21 cellular contexts compared by ENCODE assay signal in the genomic region with DNA sequence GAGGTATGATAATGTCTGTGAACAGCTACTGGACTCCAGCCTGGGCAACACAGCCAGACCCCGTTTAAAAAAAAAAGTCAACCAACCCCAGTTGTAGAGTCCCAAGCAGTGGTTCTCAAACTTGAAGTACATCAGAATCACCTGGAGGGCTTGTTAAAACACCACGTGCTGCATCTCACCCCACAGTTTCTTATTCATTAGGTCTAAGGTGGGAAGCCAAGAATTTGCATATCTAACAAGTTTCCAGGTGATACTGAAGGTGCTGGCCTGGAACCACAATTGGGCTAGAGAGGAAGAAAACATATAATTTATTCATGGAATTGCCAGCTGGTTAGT. TPM values are rescaled to one million over a fixed set of nuclear protein-coding genes. Genes with fewer than 3 reads are reported as not detected.
DNase-seq lines count a peak whose midpoint lies in the region; ATAC-seq and TF ChIP-seq lines count a peak whose summit lies in the region.
"Had no signal": no experiment of that assay in that cellular context is flagged by ENCODE, and none has a peak within 500 bp of the region (broad histone marks: within the 10 kb centered on the region; RNA-seq: fewer than 3 reads in every experiment).

No MANE protein-coding gene starts in this region.

- no peak for TF ChIP-seq POLR2A in thyroid gland (IDR thresholded peaks at IDR 0.05)

- no peak for TF ChIP-seq CTCF in HFFc6 (IDR thresholded peaks at IDR 0.05)
- TF ChIP-seq CTCF in nephron (IDR thresholded peaks at IDR 0.05; ENCODE audit: unreplicated experiment in 3 of 3) = no peak
- TF ChIP-seq CTCF in thyroid gland (IDR thresholded peaks at IDR 0.05) = no peak

- no peaks in the 10 kb centered on the region for H3K9me3 ChIP-seq in thyroid gland

- H3K27ac ChIP-seq in thyroid gland = peak overlapping the region in 2 of 3 donors; percentile 93 to 94

- intact Hi-C loops in thyroid gland (cut with DNase I) = no loop called here

- 33 to 43% methylated on average over 2 of the region's 2 CpGs for WGBS in thyroid gland, 2 donors

- H3K4me1 Mint-ChIP-seq in HFFc6 (ENCODE audit: low read depth) = peaks cover 66% of the 10 kb centered on the region
- peaks cover 35% of the 10 kb centered on the region for H3K4me1 Mint-ChIP-seq in activated T-helper 17 cell treated with anti-CD3 and anti-CD28 coated beads, Interleukin-2, amount 50 U/mL, for 72 hours
- peaks cover 72% of the 10 kb centered on the region for H3K4me1 Mint-ChIP-seq in nephron

- H3K36me3 ChIP-seq in thyroid gland = no peaks in the 10 kb centered on the region

- H3K4me3 ChIP-seq in thyroid gland (replicated peaks in 1 of 3) = no peak overlapping the region
- H3K4me3 ChIP-seq: GM12878 had no signal

- no peak for ATAC-seq in activated T-helper 17 cell treated with anti-CD3 and anti-CD28 coated beads, Interleukin-2, amount 50 U/mL, for 72 hours (replicated peaks)
- ATAC-seq in left lobe of liver (no peak), GM18873 (IDR thresholded peaks at IDR 0.05; ENCODE audit: low FRiP score, unreplicated experiment) (no peak), HG03432 (IDR thresholded peaks at IDR 0.05; ENCODE audit: unreplicated experiment) (no peak)
- ATAC-seq: activated CD4-positive, CD25-positive, alpha-beta regulatory T cell treated with anti-CD3 and anti-CD28 coated beads, Interleukin-2, amount 50 U/mL, for 24 hours; GM12878; natural killer cell treated with Interleukin-12 subunit alpha and Interleukin-12 subunit beta and Interleukin-15 and Interleukin-18, amount 100 ng/mL, for 72 hours had no signal

- H3K4me1 ChIP-seq in thyroid gland = peaks cover 34 to 48% of the 10 kb centered on the region in 2 donors

- H3K36me3 Mint-ChIP-seq in HFFc6 (ENCODE audit: low read depth) = no peaks in the 10 kb centered on the region; the same call in 1 of the 2 replicates
- no peaks in the 10 kb centered on the region for H3K36me3 Mint-ChIP-seq in activated T-helper 17 cell treated with anti-CD3 and anti-CD28 coated beads, Interleukin-2, amount 50 U/mL, for 72 hours (ENCODE audit: low read depth)
- H3K36me3 Mint-ChIP-seq in nephron (ENCODE audit: low read depth) = peaks cover 4% of the 10 kb centered on the region
- H3K36me3 Mint-ChIP-seq: natural killer cell treated with Interleukin-12 subunit alpha and Interleukin-12 subunit beta and Interleukin-15 and Interleukin-18, amount 100 ng/mL, for 72 hours had no signal

- no peaks in the 10 kb centered on the region for H3K27me3 ChIP-seq in thyroid gland

- peak overlapping the region; percentile 99 for H3K27ac Mint-ChIP-seq in HFFc6
- peak overlapping the region; percentile 8 for H3K27ac Mint-ChIP-seq in activated T-helper 17 cell treated with anti-CD3 and anti-CD28 coated beads, Interleukin-2, amount 50 U/mL, for 72 hours
- peak overlapping the region; percentile 95 to 96 (median 95) for H3K27ac Mint-ChIP-seq in nephron
- H3K27ac Mint-ChIP-seq: natural killer cell treated with Interleukin-12 subunit alpha and Interleukin-12 subunit beta and Interleukin-15 and Interleukin-18, amount 100 ng/mL, for 72 hours had no signal

- peak overlapping the region; percentile 86; the same call in 1 of the 2 replicates for H3K4me3 Mint-ChIP-seq in HFFc6
- H3K4me3 Mint-ChIP-seq in activated T-helper 17 cell treated with anti-CD3 and anti-CD28 coated beads, Interleukin-2, amount 50 U/mL, for 72 hours = no peak overlapping the region
- peak overlapping the region in 1 of 3 experiments; percentile 63 for H3K4me3 Mint-ChIP-seq in nephron
- H3K4me3 Mint-ChIP-seq: endodermal cell; natural killer cell treated with Interleukin-12 subunit alpha and Interleukin-12 subunit beta and Interleukin-15 and Interleukin-18, amount 100 ng/mL, for 72 hours had no signal

- H3K9me3 Mint-ChIP-seq in HFFc6 (no peaks in the 10 kb centered on the region), nephron (no peaks in the 10 kb centered on the region)
- no peaks in the 10 kb centered on the region for H3K9me3 Mint-ChIP-seq in activated T-helper 17 cell treated with anti-CD3 and anti-CD28 coated beads, Interleukin-2, amount 50 U/mL, for 72 hours
- H3K9me3 Mint-ChIP-seq: endodermal cell; natural killer cell treated with Interleukin-12 subunit alpha and Interleukin-12 subunit beta and Interleukin-15 and Interleukin-18, amount 100 ng/mL, for 72 hours had no signal

- no peak for DNase-seq in HFFc6
- DNase-seq in thyroid gland = no peak
- no peak for DNase-seq in left lobe of liver (ENCODE audit: low spot score)
- no peak for DNase-seq in NCI-H1105 (lab: John Stamatoyannopoulos, UW)
- DNase-seq: activated effector memory CD4-positive, alpha-beta T cell treated with anti-CD3 and anti-CD28 coated beads, Interleukin-2, amount 50 U/mL, for 16 hours; GDM1; islet precursor cell; KG1; mammary epithelial cell; NCI-H146; NCI-H2227 treated with DMSO at 0.1 percent for 48 hours; SHP77 treated with DMSO at 0.1 percent for 48 hours; stimulated activated CD4-positive, alpha-beta T cell treated with anti-CD3 and anti-CD28 coated beads, Interleukin-1b, Interleukin-23, amount 100 ng/mL, for 48 hours had no signal

- H3K27me3 Mint-ChIP-seq in HFFc6 (ENCODE audit: insufficient read depth) (peaks cover 2% of the 10 kb centered on the region), nephron (ENCODE audit: low read depth) (no peaks in the 10 kb centered on the region)
- H3K27me3 Mint-ChIP-seq in activated T-helper 17 cell treated with anti-CD3 and anti-CD28 coated beads, Interleukin-2, amount 50 U/mL, for 72 hours = no peaks in the 10 kb centered on the region
- H3K27me3 Mint-ChIP-seq: natural killer cell treated with Interleukin-12 subunit alpha and Interleukin-12 subunit beta and Interleukin-15 and Interleukin-18, amount 100 ng/mL, for 72 hours had no signal

RNA-seq across cellular contexts. Expression of gene MSL1, which starts 6.7 kb away (rescaled TPM):
- total RNA-seq in HFFc6 (2021; fragmentation: NEBNext Ultra II Directional; extraction: Animal tissue kit (Norgen Biotek cat#: 25700)) = 10 to 100 TPM; 61.2 to 67.8 (median 65.5) TPM
- total RNA-seq in activated T-helper 17 cell treated with anti-CD3 and anti-CD28 coated beads, Interleukin-2, amount 50 U/mL, for 72 hours = 100 to 1,000 TPM in 1 of 2 donors, 10 to 100 TPM in 1; 80.5 to 114 TPM
- total RNA-seq in thyroid gland (100 to 1,000 TPM in 1 of 4 donors, 10 to 100 TPM in 3; 69.9 to 101 (median 80.4) TPM), left lobe of liver (45.9 TPM)

RNA-seq across cellular contexts. Expression of gene NR1D1, which starts 14.7 kb away (rescaled TPM):
- 10 to 100 TPM; 11.2 to 15.8 (median 15.1) TPM for total RNA-seq in HFFc6 (2021; fragmentation: NEBNext Ultra II Directional; extraction: Animal tissue kit (Norgen Biotek cat#: 25700))
- total RNA-seq in activated T-helper 17 cell treated with anti-CD3 and anti-CD28 coated beads, Interleukin-2, amount 50 U/mL, for 72 hours = 10 to 100 TPM; 12.2 to 21.8 TPM
- 1 to 10 TPM; 3.4 to 9.9 (median 5.1) TPM for total RNA-seq in thyroid gland
- total RNA-seq in left lobe of liver = 18.6 TPM

RNA-seq across cellular contexts. Expression of gene CASC3, which starts 25.3 kb away (rescaled TPM):
- 10 to 100 TPM; 49.5 to 67.7 (median 62.0) TPM for total RNA-seq in HFFc6 (2021; fragmentation: NEBNext Ultra II Directional; extraction: Animal tissue kit (Norgen Biotek cat#: 25700))
- total RNA-seq in activated T-helper 17 cell treated with anti-CD3 and anti-CD28 coated beads, Interleukin-2, amount 50 U/mL, for 72 hours = 100 to 1,000 TPM; 110 to 244 TPM
- total RNA-seq in thyroid gland (100 to 1,000 TPM in 1 of 4 donors, 10 to 100 TPM in 3; 88.2 to 103 (median 95.5) TPM), left lobe of liver (25.1 TPM)

RNA-seq across cellular contexts. Expression of gene THRA, which starts 52.3 kb away (rescaled TPM):
- 10 to 100 TPM; 29.3 to 33.7 (median 30.7) TPM for total RNA-seq in HFFc6 (2021; fragmentation: NEBNext Ultra II Directional; extraction: Animal tissue kit (Norgen Biotek cat#: 25700))
- 10 to 100 TPM; 10.3 to 14.4 TPM for total RNA-seq in activated T-helper 17 cell treated with anti-CD3 and anti-CD28 coated beads, Interleukin-2, amount 50 U/mL, for 72 hours
- 10 to 100 TPM; 34.0 to 52.9 (median 44.8) TPM for total RNA-seq in thyroid gland
- total RNA-seq in left lobe of liver = 10.7 TPM

Comparison
In these comparisons a context has a peak if more than half of its experiments do, and no peak if none do; other contexts are left out.
1. H3K27ac Mint-ChIP-seq: peak in every context shown above with its lines; median percentile 99 in HFFc6; 95 in nephron; 8 in activated T-helper 17 cell treated with anti-CD3 and anti-CD28 coated beads, Interleukin-2, amount 50 U/mL, for 72 hours.